In genomic region chr15:75578206-75578947, GRCh38 we compare ENCODE assay signal across 8 cellular contexts. TPM values are rescaled to one million over a fixed set of nuclear protein-coding genes. Genes with fewer than 3 reads are reported as not detected.
DNase-seq lines count a peak whose midpoint lies in the region; ATAC-seq and TF ChIP-seq lines count a peak whose summit lies in the region.

No MANE protein-coding gene starts in this region.

- H3K27me3 Mint-ChIP-seq in endodermal cell (ENCODE audit: insufficient read depth), result no peaks in the 10 kb centered on the region

- intact Hi-C loops in upper lobe of right lung (cut with DNase I), result no loop called here

- H3K27ac ChIP-seq in HUES64 (ENCODE audit: low read depth, low read length) (peak overlapping the region; percentile 96), endodermal cell (ENCODE audit: low read depth, low read length) (peak overlapping the region; percentile 76), upper lobe of right lung (peak overlapping the region; percentile 93)

- peaks cover 13% of the 10 kb centered on the region for H3K36me3 Mint-ChIP-seq in endodermal cell (ENCODE audit: low read depth)

- peaks cover 22% of the 10 kb centered on the region for H3K4me1 Mint-ChIP-seq in endodermal cell

- H3K4me1 ChIP-seq in HUES64 (ENCODE audit: insufficient read depth, low read length), result peaks cover 16% of the 10 kb centered on the region
- H3K4me1 ChIP-seq in endodermal cell (ENCODE audit: control insufficient read depth, insufficient read depth, low read length), result peaks cover 3% of the 10 kb centered on the region
- H3K4me1 ChIP-seq in mucosa of stomach (ENCODE audit: control insufficient read depth, insufficient read depth, low read length), result peaks cover 4% of the 10 kb centered on the region
- H3K4me1 ChIP-seq in upper lobe of right lung, result peaks cover 11% of the 10 kb centered on the region

- under 1% methylated on average over 77 of the region's 77 CpGs for WGBS in HUES64
- 0% methylated on average over 26 to 77 of the region's 77 CpGs for whole genome bisulfite sequencing in endodermal cell (ENCODE audit: insufficient coverage in 1 of 2, insufficient read length in 1 of 2), 2 experiments

- ATAC-seq in upper lobe of right lung, result peak; percentile 82

- H3K9me3 ChIP-seq in HUES64 (ENCODE audit: insufficient read depth, low read depth, low read length) (no peaks in the 10 kb centered on the region), endodermal cell (ENCODE audit: control insufficient read depth, low read length) (no peaks in the 10 kb centered on the region), mucosa of stomach (ENCODE audit: control insufficient read depth, low read length) (no peaks in the 10 kb centered on the region), upper lobe of right lung (no peaks in the 10 kb centered on the region)

- peak overlapping the region; percentile 97 for H3K9ac ChIP-seq in HUES64 (ENCODE audit: low read depth, low read length)
- H3K9ac ChIP-seq in endodermal cell (ENCODE audit: extremely low read depth, low read length, poor library complexity, severe bottlenecking), result peak overlapping the region; percentile 94
- peak overlapping the region; percentile 96 for H3K9ac ChIP-seq in mucosa of stomach (ENCODE audit: low read length)

- peak overlapping the region; percentile 96 for H3K27ac Mint-ChIP-seq in endodermal cell

- H3K36me3 ChIP-seq in HUES64 (ENCODE audit: insufficient read depth, low read length) (no peaks in the 10 kb centered on the region), endodermal cell (ENCODE audit: control insufficient read depth, insufficient read depth, low read length) (no peaks in the 10 kb centered on the region), mucosa of stomach (ENCODE audit: control insufficient read depth, insufficient read depth, low read length) (no peaks in the 10 kb centered on the region), upper lobe of right lung (no peaks in the 10 kb centered on the region)

- H3K4me3 Mint-ChIP-seq in endodermal cell, result peak overlapping the region; percentile 97

- DNase-seq in NCI-H345 (lab: John Stamatoyannopoulos, UW), result peak; percentile 16
- DNase-seq in NCI-H345 treated with DMSO at 0.1 percent for 48 hours (lab: John Stamatoyannopoulos, UW; ENCODE audit: unreplicated experiment), result no peak
- DNase-seq in activated CD4-positive, alpha-beta T cell treated with anti-CD3 and anti-CD28 coated beads, Interleukin-2, amount 50 U/mL, for 1 hour, result peak; percentile 7
- DNase-seq in endodermal cell, result peak; percentile 64
- peak; percentile 74 for DNase-seq in upper lobe of right lung
- DNase-seq in mucosa of gallbladder (ENCODE audit: low spot score), result no peak

- H3K9me3 Mint-ChIP-seq in endodermal cell, result no peaks in the 10 kb centered on the region

- H3K4me3 ChIP-seq in HUES64 (ENCODE audit: low read length) (peak overlapping the region; percentile 99), endodermal cell (ENCODE audit: low read length) (peak overlapping the region; percentile 86), mucosa of stomach (ENCODE audit: low read length) (peak overlapping the region; percentile 87), upper lobe of right lung (peak overlapping the region; percentile 90)

- TF ChIP-seq CTCF in endodermal cell (conservative IDR thresholded peaks at IDR 0.05) (no peak), upper lobe of right lung (IDR thresholded peaks at IDR 0.05) (no peak)

- H3K27me3 ChIP-seq in HUES64 (ENCODE audit: insufficient read depth, low read length) (no peaks in the 10 kb centered on the region), endodermal cell (ENCODE audit: control insufficient read depth, insufficient read depth, low read length, poor library complexity, severe bottlenecking) (no peaks in the 10 kb centered on the region), mucosa of stomach (ENCODE audit: control insufficient read depth, insufficient read depth, low read length) (no peaks in the 10 kb centered on the region), upper lobe of right lung (no peaks in the 10 kb centered on the region)

RNA-seq across cellular contexts. Expression of gene PTPN9, which starts 0.7 kb away (rescaled TPM):
- polyA plus RNA-seq in HUES64 (2013, experiment 1 of 2), result 25.9 TPM
- 26.9 TPM for polyA plus RNA-seq in HUES64 (2013, experiment 2 of 2)
- total RNA-seq in endodermal cell (10 to 100 TPM; 49.1 to 53.5 TPM), upper lobe of right lung (26.0 TPM), mucosa of gallbladder (35.4 TPM)
- polyA plus RNA-seq in endodermal cell (2013, experiment 1 of 2), result 30.5 TPM
- 29.3 TPM for polyA plus RNA-seq in endodermal cell (2013, experiment 2 of 2)

RNA-seq across cellular contexts. Expression of gene SNUPN, which starts 47.1 kb away (rescaled TPM):
- 21.8 TPM for polyA plus RNA-seq in HUES64 (2013, experiment 1 of 2)
- 20.4 TPM for polyA plus RNA-seq in HUES64 (2013, experiment 2 of 2)
- total RNA-seq in endodermal cell (10 to 100 TPM; 17.2 to 26.4 TPM), upper lobe of right lung (23.5 TPM), mucosa of gallbladder (23.3 TPM)
- 20.7 TPM for polyA plus RNA-seq in endodermal cell (2013, experiment 1 of 2)
- polyA plus RNA-seq in endodermal cell (2013, experiment 2 of 2), result 16.8 TPM

Comparison
In these comparisons a context has a peak if more than half of its experiments do, and no peak if none do; other contexts are left out.
1. DNase-seq: peak in NCI-H345 (single experiment), activated CD4-positive, alpha-beta T cell treated with anti-CD3 and anti-CD28 coated beads, Interleukin-2, amount 50 U/mL, for 1 hour (single experiment), endodermal cell (single experiment) and upper lobe of right lung (single experiment); none in NCI-H345 treated with DMSO at 0.1 percent for 48 hours (single experiment) and mucosa of gallbladder (single experiment).
2. Peak in every context shown above with its lines, with median percentiles within 50 percentile points of each other: H3K27ac ChIP-seq, H3K4me3 ChIP-seq and H3K9ac ChIP-seq.